Comparison of ENCODE assay signal across 10 cellular contexts in the genomic region with DNA sequence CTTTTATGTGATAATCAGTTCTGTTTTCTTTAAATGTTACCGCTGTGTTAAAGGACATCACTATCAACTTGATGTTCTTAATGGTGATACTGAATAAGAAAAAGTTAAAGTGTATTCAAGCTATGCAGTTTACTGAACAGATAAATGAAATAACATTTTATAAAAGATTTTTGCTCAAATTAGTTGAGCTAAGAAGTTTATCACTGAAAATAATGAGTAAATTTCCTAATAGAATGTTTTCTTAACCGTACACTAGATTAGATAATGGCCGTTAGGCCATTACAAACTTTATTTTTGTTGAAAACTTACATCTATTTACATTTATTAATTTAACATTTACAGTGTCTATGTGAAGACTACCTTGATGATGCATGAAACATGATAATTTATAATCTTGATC. TPM values are rescaled to one million over a fixed set of nuclear protein-coding genes. Genes with fewer than 3 reads are reported as not detected.
DNase-seq lines count a peak whose midpoint lies in the region; ATAC-seq and TF ChIP-seq lines count a peak whose summit lies in the region.
"Had no signal": no experiment of that assay in that cellular context is flagged by ENCODE, and none has a peak within 500 bp of the region (broad histone marks: within the 10 kb centered on the region; RNA-seq: fewer than 3 reads in every experiment).

No MANE protein-coding gene starts in this region.

- H3K4me3 ChIP-seq in right atrium auricular region (no peak overlapping the region), heart left ventricle (peak overlapping the region in 1 of 12 donors; percentile 2), body of pancreas (no peak overlapping the region)

- peaks cover 33% of the 10 kb centered on the region for H3K36me3 Mint-ChIP-seq in activated T-helper 1 cell treated with anti-CD3 and anti-CD28 coated beads, Interleukin-12 subunit alpha, Interleukin-12 subunit beta, Interleukin-2, Interleukin-4 antibody, amounts not matched to agents 30 ng/mL and 10 ng/mL and 1 ng/mL, durations not matched to agents 14 hours and 24 hours and 36 hours (ENCODE audit: low read depth)
- peaks cover 29% of the 10 kb centered on the region for H3K36me3 Mint-ChIP-seq in mesothelial cell of epicardium

- H3K27me3 Mint-ChIP-seq in activated T-helper 1 cell treated with anti-CD3 and anti-CD28 coated beads, Interleukin-12 subunit alpha, Interleukin-12 subunit beta, Interleukin-2, Interleukin-4 antibody, amounts not matched to agents 30 ng/mL and 10 ng/mL and 1 ng/mL, durations not matched to agents 14 hours and 24 hours and 36 hours (ENCODE audit: insufficient read depth), result no peaks in the 10 kb centered on the region
- no peaks in the 10 kb centered on the region for H3K27me3 Mint-ChIP-seq in mesothelial cell of epicardium (ENCODE audit: low read depth)

- H3K9me3 ChIP-seq in right atrium auricular region (peaks cover 0 to 5% of the 10 kb centered on the region in 2 donors), heart left ventricle (peaks cover 0 to 17% (median 0%) of the 10 kb centered on the region in 12 donors), body of pancreas (no peaks in the 10 kb centered on the region)

- H3K27ac Mint-ChIP-seq in activated T-helper 1 cell treated with anti-CD3 and anti-CD28 coated beads, Interleukin-12 subunit alpha, Interleukin-12 subunit beta, Interleukin-2, Interleukin-4 antibody, amounts not matched to agents 30 ng/mL and 10 ng/mL and 1 ng/mL, durations not matched to agents 14 hours and 24 hours and 36 hours, result peak overlapping the region; percentile 80
- peak overlapping the region; percentile 88 for H3K27ac Mint-ChIP-seq in mesothelial cell of epicardium

- H3K27ac ChIP-seq in right atrium auricular region (peak overlapping the region; percentile 31 to 53), heart left ventricle (peak overlapping the region in 6 of 12 donors; percentile 3 to 75 (median 14)), body of pancreas (peak overlapping the region in 2 of 4 donors; percentile 46 to 59)

- H3K27me3 ChIP-seq in right atrium auricular region, result no peaks in the 10 kb centered on the region
- H3K27me3 ChIP-seq in heart left ventricle, result no peaks in the 10 kb centered on the region
- H3K27me3 ChIP-seq in body of pancreas, result no peaks in the 10 kb centered on the region

- WGBS in heart left ventricle, 4 donors, result 71 to 77% (median 72%) methylated on average over 3 of the region's 3 CpGs
- WGBS in body of pancreas, 2 donors, result 37 to 51% methylated on average over 3 of the region's 3 CpGs

- H3K36me3 ChIP-seq in right atrium auricular region (no peaks in the 10 kb centered on the region), heart left ventricle (peaks cover 0 to 12% (median 0%) of the 10 kb centered on the region in 9 donors), body of pancreas (replicated peaks in 1 of 2; ENCODE audit: insufficient read depth in 1 of 2, low read depth in 2 of 2) (no peaks in the 10 kb centered on the region)

- peak overlapping the region; percentile 75 for H3K4me3 Mint-ChIP-seq in activated T-helper 1 cell treated with anti-CD3 and anti-CD28 coated beads, Interleukin-12 subunit alpha, Interleukin-12 subunit beta, Interleukin-2, Interleukin-4 antibody, amounts not matched to agents 30 ng/mL and 10 ng/mL and 1 ng/mL, durations not matched to agents 14 hours and 24 hours and 36 hours
- H3K4me3 Mint-ChIP-seq in mesothelial cell of epicardium, result no peak overlapping the region

- intact Hi-C loops in heart left ventricle (cut with DNase I) (no loop called here), body of pancreas (cut with DNase I) (no loop called here)
- intact Hi-C loops in activated T-helper 1 cell treated with anti-CD3 and anti-CD28 coated beads, Interleukin-12 subunit alpha, Interleukin-12 subunit beta, Interleukin-2, Interleukin-4 antibody, amounts not matched to agents 30 ng/mL and 10 ng/mL and 1 ng/mL, durations not matched to agents 14 hours and 24 hours and 36 hours (cut with micrococcal nuclease), result loop anchor here (5.0 to 10.0 kb wide), 2 partner anchors 572 to 1494 kb away; a partner anchor contains a TSS

- TF ChIP-seq POLR2A in heart left ventricle (IDR thresholded peaks at IDR 0.05) (no peak), body of pancreas (IDR thresholded peaks at IDR 0.05) (no peak)

- no peak for DNase-seq in right atrium auricular region (ENCODE audit: low spot score)
- DNase-seq in heart left ventricle, result no peak
- no peak for DNase-seq in activated T-helper 1 cell treated with anti-CD3 and anti-CD28 coated beads, Interleukin-12 subunit alpha, Interleukin-12 subunit beta, Interleukin-2, Interleukin-4 antibody, amounts not matched to agents 30 ng/mL and 10 ng/mL and 1 ng/mL, durations not matched to agents 14 hours and 24 hours and 36 hours (ENCODE audit: low spot score)
- no peak for DNase-seq in mesothelial cell of epicardium (ENCODE audit: low spot score in 2 of 2, unreplicated experiment in 2 of 2)
- DNase-seq in GM19238 (ENCODE audit: insufficient read length, low spot score), result no peak
- DNase-seq in body of pancreas, result no peak
- DNase-seq: GF-D8, NCI-H2107 had no signal

- no peaks in the 10 kb centered on the region for H3K9me3 Mint-ChIP-seq in activated T-helper 1 cell treated with anti-CD3 and anti-CD28 coated beads, Interleukin-12 subunit alpha, Interleukin-12 subunit beta, Interleukin-2, Interleukin-4 antibody, amounts not matched to agents 30 ng/mL and 10 ng/mL and 1 ng/mL, durations not matched to agents 14 hours and 24 hours and 36 hours
- H3K9me3 Mint-ChIP-seq in mesothelial cell of epicardium, result peaks cover 5% of the 10 kb centered on the region

- TF ChIP-seq CTCF in right atrium auricular region (IDR thresholded peaks at IDR 0.05) (no peak), heart left ventricle (IDR thresholded peaks at IDR 0.05) (no peak), mesothelial cell of epicardium (IDR thresholded peaks at IDR 0.05; ENCODE audit: unreplicated experiment) (no peak), body of pancreas (IDR thresholded peaks at IDR 0.05) (no peak)

- H3K4me1 ChIP-seq in right atrium auricular region, result peaks cover 0 to 49% of the 10 kb centered on the region in 2 donors
- H3K4me1 ChIP-seq in heart left ventricle, result peaks cover 0 to 83% (median 29%) of the 10 kb centered on the region in 12 donors
- peaks cover 50% of the 10 kb centered on the region for H3K4me1 ChIP-seq in body of pancreas

- H3K4me1 Mint-ChIP-seq in activated T-helper 1 cell treated with anti-CD3 and anti-CD28 coated beads, Interleukin-12 subunit alpha, Interleukin-12 subunit beta, Interleukin-2, Interleukin-4 antibody, amounts not matched to agents 30 ng/mL and 10 ng/mL and 1 ng/mL, durations not matched to agents 14 hours and 24 hours and 36 hours (ENCODE audit: low read depth), result peaks cover 81% of the 10 kb centered on the region
- peaks cover 38% of the 10 kb centered on the region for H3K4me1 Mint-ChIP-seq in mesothelial cell of epicardium

- ATAC-seq in heart left ventricle (no peak), HG02870 (IDR thresholded peaks at IDR 0.05; ENCODE audit: unreplicated experiment) (no peak), body of pancreas (no peak), esophagus mucosa (no peak)

RNA-seq across cellular contexts. Expression of a gene that starts 25.0 kb away (rescaled TPM):
- total RNA-seq in right atrium auricular region, result 10 to 100 TPM; 33.1 to 39.7 TPM
- 10 to 100 TPM; 39.8 to 82.4 (median 63.6) TPM for total RNA-seq in heart left ventricle
- polyA plus RNA-seq in heart left ventricle, result 1 to 10 TPM; 7.7 to 9.5 TPM
- 66.4 and 71.6 TPM in 2 replicates for total RNA-seq in activated T-helper 1 cell treated with anti-CD3 and anti-CD28 coated beads, Interleukin-12 subunit alpha, Interleukin-12 subunit beta, Interleukin-2, Interleukin-4 antibody, amounts not matched to agents 30 ng/mL and 10 ng/mL and 1 ng/mL, durations not matched to agents 14 hours and 24 hours and 36 hours
- total RNA-seq in mesothelial cell of epicardium, result 176 to 192 TPM (median 177 TPM) in 3 replicates
- 10 to 100 TPM; 37.6 to 80.8 TPM for total RNA-seq in body of pancreas
- 55.0 TPM for total RNA-seq in esophagus mucosa
